18 cellular contexts compared by ENCODE assay signal in genomic region chr14:62209287-62209899, GRCh38.
DNase-seq lines count a peak whose midpoint lies in the region; ATAC-seq and TF ChIP-seq lines count a peak whose summit lies in the region.
"Had no signal": no experiment of that assay in that cellular context is flagged by ENCODE, and none has a peak within 500 bp of the region (broad histone marks: within the 10 kb centered on the region; RNA-seq: fewer than 3 reads in every experiment).

No MANE protein-coding gene starts in this region.

- no peaks in the 10 kb centered on the region for H3K9me3 ChIP-seq in SJSA1 (replicated peaks)
- H3K9me3 ChIP-seq in skeletal muscle satellite cell (replicated peaks; ENCODE audit: low read length) = no peaks in the 10 kb centered on the region

- peak overlapping the region; percentile 22 for H3K9ac ChIP-seq in skeletal muscle satellite cell (ENCODE audit: low read depth, low read length)

- H3K36me3 ChIP-seq in SJSA1 (no peaks in the 10 kb centered on the region), skeletal muscle satellite cell (ENCODE audit: insufficient read depth, low read length) (no peaks in the 10 kb centered on the region)

- DNase-seq in GM04503 (ENCODE audit: low read depth) (peak; percentile 56), SJSA1 (ENCODE audit: low read depth in 1 of 2, low spot score in 2 of 2) (no peak), fibroblast of mammary gland (ENCODE audit: low read depth) (peak; percentile 90), C1 segment of cervical spinal cord (lab: John Stamatoyannopoulos, UW) (no peak), NCI-H345 treated with DMSO at 0.1 percent for 48 hours (lab: John Stamatoyannopoulos, UW; ENCODE audit: unreplicated experiment) (no peak), midbrain (lab: John Stamatoyannopoulos, UW) (no peak)
- DNase-seq: activated CD4-positive, alpha-beta T cell treated with anti-CD3 and anti-CD28 coated beads for 4 hours; activated T-cell treated with anti-CD3 and anti-CD28 coated beads, Interleukin-2, amount 50 U/mL, for 4 hours; amygdala; Calu3; head of caudate nucleus; naive B cell; NCI-H1105; NCI-H510A treated with DMSO at 0.1 percent for 48 hours; right cardiac atrium; stimulated activated naive CD4-positive, alpha-beta T cell treated with Interleukin-2 at 50 U/mL for 16 hours had no signal

- TF ChIP-seq CTCF in fibroblast of mammary gland (conservative IDR thresholded peaks at IDR 0.05; ENCODE audit: control insufficient read depth, insufficient read depth, low read depth, low read length) = no peak

- H3K27me3 ChIP-seq in SJSA1 (replicated peaks) = no peaks in the 10 kb centered on the region
- no peaks in the 10 kb centered on the region for H3K27me3 ChIP-seq in skeletal muscle satellite cell (ENCODE audit: control insufficient read depth, insufficient read depth, low read length)

- H3K27ac ChIP-seq in SJSA1 = peak overlapping the region; percentile 31

- no peak overlapping the region for H3K4me3 ChIP-seq in SJSA1
- no peak overlapping the region for H3K4me3 ChIP-seq in fibroblast of mammary gland (ENCODE audit: control insufficient read depth, low read depth, low read length)
- H3K4me3 ChIP-seq in skeletal muscle satellite cell (ENCODE audit: low read length) = no peak overlapping the region

- no peak for ATAC-seq in GM19351 (IDR thresholded peaks at IDR 0.05; ENCODE audit: unreplicated experiment)
- ATAC-seq: activated T-cell treated with anti-CD3 and anti-CD28 coated beads, Interleukin-2, amount 50 U/mL, for 4 hours; right cardiac atrium had no signal

- peaks cover 5% of the 10 kb centered on the region for H3K4me1 ChIP-seq in SJSA1 (replicated peaks)
- peaks cover 19% of the 10 kb centered on the region for H3K4me1 ChIP-seq in skeletal muscle satellite cell (ENCODE audit: control insufficient read depth, insufficient read depth, low read length)

- H3K4me2 ChIP-seq in skeletal muscle satellite cell (ENCODE audit: low read length) = peak overlapping the region; percentile 24

Comparison
In these comparisons a context has a peak if more than half of its experiments do, and no peak if none do; other contexts are left out.
1. DNase-seq: peak in GM04503 (single experiment) and fibroblast of mammary gland (single experiment); none in SJSA1 (0 of 2), C1 segment of cervical spinal cord (0 of 14), NCI-H345 treated with DMSO at 0.1 percent for 48 hours (single experiment) and midbrain (single experiment).